Comparison of ENCODE assay signal across 15 cellular contexts in the genomic region with DNA sequence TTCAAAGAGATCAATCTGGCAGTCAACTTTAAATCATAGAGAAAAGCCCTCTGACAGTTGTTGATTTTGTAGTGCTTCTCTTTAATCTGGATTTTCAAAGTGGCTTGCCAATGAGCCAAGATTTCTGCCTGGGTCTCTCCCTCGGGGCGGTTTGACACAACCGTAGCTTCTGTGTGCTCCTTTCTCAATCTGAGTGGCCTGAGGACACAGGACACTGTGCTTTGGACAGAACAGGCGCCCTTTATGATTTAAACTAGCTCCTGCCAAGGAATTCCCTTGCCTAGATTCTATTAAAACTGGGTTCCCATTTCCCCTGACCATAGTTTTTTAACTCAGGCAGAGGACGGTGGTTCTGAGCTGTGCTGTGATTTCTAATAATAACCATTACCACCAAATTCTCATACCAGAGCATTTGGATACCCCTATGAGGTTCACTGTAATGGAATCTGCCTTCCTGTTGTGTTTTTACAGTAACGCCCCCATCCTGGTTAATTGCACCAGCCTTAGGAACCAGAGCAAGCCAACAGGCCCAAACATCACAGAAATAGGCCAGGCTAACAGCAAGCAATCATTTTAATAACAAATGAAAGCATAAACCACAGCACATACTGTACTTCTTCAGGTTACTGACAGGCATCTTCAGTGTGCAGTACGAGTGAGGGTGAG. TPM values are rescaled to one million over a fixed set of nuclear protein-coding genes. Genes with fewer than 3 reads are reported as not detected.
DNase-seq lines count a peak whose midpoint lies in the region; ATAC-seq, FAIRE-seq and TF ChIP-seq lines count a peak whose summit lies in the region.
"Had no signal": no experiment of that assay in that cellular context is flagged by ENCODE, and none has a peak within 500 bp of the region (broad histone marks: within the 10 kb centered on the region; RNA-seq: fewer than 3 reads in every experiment).

No MANE protein-coding gene starts in this region.

- H4K5ac ChIP-seq in H1 (ENCODE audit: insufficient read length, low read depth, low read length) = no peak overlapping the region

- no peak for TF ChIP-seq RAD21 in H1 (IDR thresholded peaks at IDR 0.05 in 1 of 2, conservative IDR thresholded peaks at IDR 0.05 in 1 of 2; ENCODE audit: low read depth in 2 of 2, low read length in 2 of 2)

- no peak overlapping the region for H2AK5ac ChIP-seq in H1 (ENCODE audit: low read depth, low read length)

- no peak overlapping the region for H2BK20ac ChIP-seq in H1 (ENCODE audit: low read length)

- POLR2A ChIA-PET in MCF 10A (lab: Yijun Ruan, JAX) (interaction anchor here (0.5 to 4.5 kb wide), 6 partner anchors 10 to 951 kb away, joined by 3 to 29 read pairs (median 4); no protein-coding TSS in a partner anchor), H1 (lab: Charles Lee; ENCODE audit: partially characterized antibody) (interaction anchor here (1.5 to 1.6 kb wide), 2 partner anchors 8 to 24 kb away, joined by 3 to 4 read pairs; no protein-coding TSS in a partner anchor), WTC11 (lab: Charles Lee) (no interaction called here)

- DNase-seq in MCF 10A (ENCODE audit: unreplicated experiment) = no peak
- DNase-seq in mammary epithelial cell = no peak
- DNase-seq in H1 (ENCODE audit: low read depth in 1 of 2, low spot score in 2 of 2) = no peak
- DNase-seq in nephron progenitor cell = no peak
- DNase-seq in uterus = no peak
- no peak for DNase-seq in NCI-H1417 treated with DMSO at 0.1 percent for 48 hours (lab: John Stamatoyannopoulos, UW)
- no peak for DNase-seq in NCI-H510A treated with DMSO at 0.1 percent for 48 hours (lab: John Stamatoyannopoulos, UW)
- DNase-seq in WTC11 (ENCODE audit: low spot score) = no peak
- DNase-seq: activated CD8-positive, alpha-beta memory T cell treated with anti-CD3 and anti-CD28 coated beads, Interleukin-2, amount 50 U/mL, for 48 hours; amygdala; Karpas-422; NCI-H2171 had no signal

- dilution Hi-C loops in mammary epithelial cell (cut with HindIII; ENCODE audit: low sequenced_read_pairs) = loop anchor here (5.0 kb wide), 1 partner anchor 37 kb away; no protein-coding TSS in a partner anchor

- H2AFZ ChIP-seq in mammary epithelial cell (ENCODE audit: low read depth, low read length) = no peak overlapping the region
- H2AFZ ChIP-seq in H1 (ENCODE audit: low read length) = no peak overlapping the region

- H2BK12ac ChIP-seq in H1 (ENCODE audit: low read depth, low read length) = 0 out of 2 replicates have a peak overlapping the region, but pooled peaks have one; percentile 7

- no peaks in the 10 kb centered on the region for H3K27me3 Mint-ChIP-seq in MCF 10A (ENCODE audit: insufficient read depth, unreplicated experiment)
- peaks cover 8% of the 10 kb centered on the region for H3K27me3 Mint-ChIP-seq in nephron progenitor cell (ENCODE audit: low read depth, poor library complexity)
- peaks cover 86% of the 10 kb centered on the region for H3K27me3 Mint-ChIP-seq in WTC11 (ENCODE audit: low read depth)

- H3K9ac ChIP-seq in mammary epithelial cell (ENCODE audit: insufficient read depth, low read length) (no peak overlapping the region), H1 (replicated peaks in 1 of 4; ENCODE audit: extremely low read depth in 1 of 4, low read depth in 3 of 4, low read length in 3 of 4) (no peak overlapping the region)

- no peak for ATAC-seq in WTC11
- ATAC-seq: Panc1; stimulated activated effector memory CD8-positive, alpha-beta T cell treated with anti-CD3 and anti-CD28 coated beads, Interleukin-12 subunit alpha, Interleukin-12 subunit beta, amount 100 ng/mL, for 72 hours had no signal

- H3K23me2 ChIP-seq in H1 (ENCODE audit: low read depth, low read length) = peaks cover 11% of the 10 kb centered on the region; the same call in 1 of the 2 replicates

- H3K27me3 ChIP-seq in mammary epithelial cell (ENCODE audit: insufficient read depth, low read length) (no peaks in the 10 kb centered on the region), H1 (replicated peaks in 1 of 4; ENCODE audit: control insufficient read depth in 3 of 4, extremely low read depth in 1 of 4, insufficient read depth in 3 of 4, low read length in 3 of 4) (peaks cover 60 to 92% (median 88%) of the 10 kb centered on the region in 4 experiments), uterus (no peaks in the 10 kb centered on the region)

- 75% methylated on average over 7 of the region's 7 CpGs for WGBS in mammary epithelial cell (ENCODE audit: low coverage, missing lambda C conversion rate)
- WGBS in H1 (ENCODE audit: extremely low coverage in 1 of 2, insufficient coverage in 1 of 2, insufficient read length in 1 of 2, insufficient replicate concordance in 2 of 2, low coverage in 1 of 2, low lambda C conversion rate in 2 of 2, missing lambda C conversion rate in 1 of 2), 2 experiments = 66% methylated on average over 7 of the region's 7 CpGs; no CpG with 5 or more reads in 1 of the 2 experiments

- H3K79me1 ChIP-seq in H1 (ENCODE audit: low read depth, low read length) = no peaks in the 10 kb centered on the region; the same call in 1 of the 2 replicates

- no peak overlapping the region for H3K18ac ChIP-seq in H1 (ENCODE audit: extremely low read depth, low read length)

- H3K4me1 Mint-ChIP-seq in MCF 10A (ENCODE audit: insufficient read depth, unreplicated experiment) (peaks cover 56% of the 10 kb centered on the region), nephron progenitor cell (peaks cover 86% of the 10 kb centered on the region), WTC11 (peaks cover 87% of the 10 kb centered on the region)
- H3K4me1 Mint-ChIP-seq: stimulated activated effector memory CD8-positive, alpha-beta T cell treated with anti-CD3 and anti-CD28 coated beads, Interleukin-12 subunit alpha, Interleukin-12 subunit beta, amount 100 ng/mL, for 72 hours had no signal

- no peak overlapping the region for H3K56ac ChIP-seq in H1 (replicated peaks; ENCODE audit: insufficient read length, low read depth, low read length)

- no peak overlapping the region for H4K8ac ChIP-seq in H1 (ENCODE audit: extremely low read depth, insufficient read depth, low read length)

- CTCF ChIA-PET in MCF 10A (lab: Yijun Ruan, JAX) = interaction anchor here (1.2 to 3.5 kb wide), 3 partner anchors 18 to 211 kb away, joined by 3 to 10 read pairs (median 3); no protein-coding TSS in a partner anchor
- CTCF ChIA-PET in mammary epithelial cell (lab: Charles Lee; ENCODE audit: low non-redundant PET) = no interaction called here
- CTCF ChIA-PET in H1 (lab: Charles Lee; ENCODE audit: partially characterized antibody) = interaction anchor here (1.0 to 3.9 kb wide), 4 partner anchors 12 to 211 kb away, joined by 4 to 15 read pairs (median 6); no protein-coding TSS in a partner anchor
- CTCF ChIA-PET in WTC11 (lab: Charles Lee) = interaction anchor here (1.6 to 2.6 kb wide), 3 partner anchors 11 to 212 kb away, joined by 4 to 8 read pairs (median 4); no protein-coding TSS in a partner anchor

- intact Hi-C loops in MCF 10A (cut with micrococcal nuclease) (no loop called here), mammary epithelial cell (cut with micrococcal nuclease) (no loop called here), uterus (cut with DNase I; ENCODE audit: low total_unique reads) (no loop called here)

- H2BK120ac ChIP-seq in H1 (replicated peaks; ENCODE audit: low read depth, low read length) = no peak overlapping the region

- H3K9me3 ChIP-seq in mammary epithelial cell (replicated peaks; ENCODE audit: insufficient read depth, low read length) = no peaks in the 10 kb centered on the region
- peaks cover 0 to 3% of the 10 kb centered on the region in 2 experiments; a peak in 1 of 4 replicates for H3K9me3 ChIP-seq in H1 (ENCODE audit: insufficient read depth in 2 of 2, low read depth in 1 of 2, low read length in 1 of 2)
- no peaks in the 10 kb centered on the region for H3K9me3 ChIP-seq in uterus

- no peak overlapping the region for H2BK5ac ChIP-seq in H1 (ENCODE audit: low read depth, low read length)

- no peak overlapping the region for H3K4ac ChIP-seq in H1 (replicated peaks; ENCODE audit: insufficient read length, low read depth, low read length)

- in situ Hi-C loops in mammary epithelial cell (cut with MboI; ENCODE audit: low sequenced_read_pairs in 2 of 2) = no loop called here

- H4K20me1 ChIP-seq in mammary epithelial cell (ENCODE audit: insufficient read depth, low read length) (no peaks in the 10 kb centered on the region), H1 (replicated peaks in 1 of 2; ENCODE audit: control insufficient read depth in 1 of 2, insufficient read depth in 2 of 2, low read length in 2 of 2) (peaks cover 10 to 11% of the 10 kb centered on the region in 2 experiments)

- H3K4me3 Mint-ChIP-seq in MCF 10A (ENCODE audit: unreplicated experiment) (no peak overlapping the region), nephron progenitor cell (peak overlapping the region; percentile 10), WTC11 (no peak overlapping the region)
- H3K4me3 Mint-ChIP-seq: stimulated activated effector memory CD8-positive, alpha-beta T cell treated with anti-CD3 and anti-CD28 coated beads, Interleukin-12 subunit alpha, Interleukin-12 subunit beta, amount 100 ng/mL, for 72 hours had no signal

- TF ChIP-seq CTCF in MCF 10A (IDR thresholded peaks at IDR 0.05; ENCODE audit: unreplicated experiment) = no peak
- no peak for TF ChIP-seq CTCF in mammary epithelial cell (conservative IDR thresholded peaks at IDR 0.05 in 1 of 2, IDR thresholded peaks at IDR 0.05 in 1 of 2; ENCODE audit: extremely low read depth in 1 of 2, insufficient read depth in 1 of 2, low read depth in 1 of 2, low read length in 2 of 2)
- TF ChIP-seq CTCF in H1 (IDR thresholded peaks at IDR 0.05; ENCODE audit: control extremely low read depth in 1 of 3, insufficient read depth in 1 of 3, low read depth in 1 of 3, low read length in 3 of 3) = no peak
- no peak for TF ChIP-seq CTCF in nephron progenitor cell (IDR thresholded peaks at IDR 0.05)
- no peak for TF ChIP-seq CTCF in uterus (IDR thresholded peaks at IDR 0.05)
- TF ChIP-seq CTCF in WTC11 (IDR thresholded peaks at IDR 0.05) = no peak

- H3K36me3 Mint-ChIP-seq in MCF 10A (ENCODE audit: insufficient read depth, unreplicated experiment) (peaks cover 4% of the 10 kb centered on the region), nephron progenitor cell (ENCODE audit: low read depth) (no peaks in the 10 kb centered on the region), WTC11 (peaks cover 10% of the 10 kb centered on the region)
- H3K36me3 Mint-ChIP-seq: stimulated activated effector memory CD8-positive, alpha-beta T cell treated with anti-CD3 and anti-CD28 coated beads, Interleukin-12 subunit alpha, Interleukin-12 subunit beta, amount 100 ng/mL, for 72 hours had no signal

- H3K27ac ChIP-seq in mammary epithelial cell (ENCODE audit: insufficient read depth, low read depth, low read length) (no peak overlapping the region), H1 (ENCODE audit: low read depth, low read length) (no peak overlapping the region), uterus (peak overlapping the region; percentile 63 to 99)

- H3K4me3 ChIP-seq in mammary epithelial cell (replicated peaks in 1 of 3; ENCODE audit: insufficient read depth in 1 of 3, low read depth in 2 of 3, low read length in 3 of 3) (no peak overlapping the region), H1 (ENCODE audit: extremely low read depth in 1 of 4, insufficient read depth in 2 of 4, low read depth in 3 of 4, low read length in 4 of 4) (no peak overlapping the region), uterus (no peak overlapping the region)

- FAIRE-seq in H1 (lab: Jason Lieb, UNC) = no peak
- FAIRE-seq: endothelial cell of umbilical vein had no signal

- no peaks in the 10 kb centered on the region for H3K36me3 ChIP-seq in mammary epithelial cell (ENCODE audit: insufficient read depth, low read length)
- no peaks in the 10 kb centered on the region for H3K36me3 ChIP-seq in H1 (ENCODE audit: control insufficient read depth in 2 of 4, insufficient read depth in 4 of 4, low read length in 3 of 4)
- H3K36me3 ChIP-seq in uterus = no peaks in the 10 kb centered on the region

- H3K79me2 ChIP-seq in mammary epithelial cell (ENCODE audit: insufficient read depth, low read length) = peaks cover 90% of the 10 kb centered on the region
- H3K79me2 ChIP-seq in H1 (ENCODE audit: control insufficient read depth in 1 of 2, insufficient read depth in 2 of 2, low read length in 2 of 2) = no peaks in the 10 kb centered on the region

- no peak for TF ChIP-seq EP300 in H1 (IDR thresholded peaks at IDR 0.05; ENCODE audit: borderline replicate concordance in 1 of 2, low read depth in 2 of 2, low read length in 2 of 2)

- peaks cover 25% of the 10 kb centered on the region for H3K4me1 ChIP-seq in mammary epithelial cell (ENCODE audit: insufficient read depth, low read length)
- peaks cover 20 to 47% (median 35%) of the 10 kb centered on the region in 4 experiments for H3K4me1 ChIP-seq in H1 (replicated peaks in 1 of 4; ENCODE audit: control insufficient read depth in 3 of 4, insufficient read depth in 4 of 4, low read length in 3 of 4)
- H3K4me1 ChIP-seq in uterus = peaks cover 3 to 12% of the 10 kb centered on the region in 2 donors

- H4K91ac ChIP-seq in H1 (replicated peaks; ENCODE audit: insufficient read length, low read length) = no peak overlapping the region

- BruUV-seq in MCF 10A (replicated peaks; lab: Mats Ljungman, UMichigan) = no TSS peak
- BruUV-seq in mammary epithelial cell (replicated peaks; lab: Mats Ljungman, UMichigan) = no TSS peak

- H3K27ac Mint-ChIP-seq in MCF 10A (ENCODE audit: low read depth, unreplicated experiment) = peak overlapping the region; percentile 5
- H3K27ac Mint-ChIP-seq in nephron progenitor cell = peak overlapping the region; percentile 55
- H3K27ac Mint-ChIP-seq in WTC11 = no peak overlapping the region
- H3K27ac Mint-ChIP-seq: stimulated activated effector memory CD8-positive, alpha-beta T cell treated with anti-CD3 and anti-CD28 coated beads, Interleukin-12 subunit alpha, Interleukin-12 subunit beta, amount 100 ng/mL, for 72 hours had no signal

- H3K4me2 ChIP-seq in mammary epithelial cell (ENCODE audit: insufficient read depth, low read depth, low read length) = no peak overlapping the region
- H3K4me2 ChIP-seq in H1 (ENCODE audit: insufficient read depth in 1 of 2, low read depth in 2 of 2, low read length in 2 of 2) = peak overlapping the region in 1 of 2 experiments; percentile 13; a peak in 1 of 4 replicates

- no peaks in the 10 kb centered on the region for H3K9me3 Mint-ChIP-seq in MCF 10A (ENCODE audit: unreplicated experiment)
- no peaks in the 10 kb centered on the region for H3K9me3 Mint-ChIP-seq in nephron progenitor cell
- H3K9me3 Mint-ChIP-seq in WTC11 = peaks cover 9% of the 10 kb centered on the region; the same call in 1 of the 2 replicates
- H3K9me3 Mint-ChIP-seq: stimulated activated effector memory CD8-positive, alpha-beta T cell treated with anti-CD3 and anti-CD28 coated beads, Interleukin-12 subunit alpha, Interleukin-12 subunit beta, amount 100 ng/mL, for 72 hours had no signal

- no peak overlapping the region for H3K23ac ChIP-seq in H1 (ENCODE audit: insufficient read length)

- H2BK15ac ChIP-seq in H1 (ENCODE audit: low read length) = no peak overlapping the region

- H3K14ac ChIP-seq in H1 (ENCODE audit: insufficient read length) = no peak overlapping the region

- no peak for TF ChIP-seq POLR2A in H1 (IDR thresholded peaks at IDR 0.05; ENCODE audit: control extremely low read depth in 1 of 2, low read depth in 2 of 2, low read length in 2 of 2)
- no peak for TF ChIP-seq POLR2A in uterus (IDR thresholded peaks at IDR 0.05)

RNA-seq across cellular contexts. Expression of a gene that starts 4.0 kb away (rescaled TPM):
- total RNA-seq in MCF 10A (2022) (21.1 and 27.4 TPM in 2 replicates), mammary epithelial cell (10 to 100 TPM in 1 of 2 donors, 1 to 10 TPM in 1; 6.7 to 11.3 TPM), uterus (10 to 100 TPM in 3 of 4 donors, 1 to 10 TPM in 1; 9.1 to 34.0 (median 12.0) TPM), WTC11 (2021) (2.7 to 5.7 TPM (median 3.1 TPM) in 3 replicates)
- polyA plus RNA-seq in mammary epithelial cell (1.5 TPM), H1 (2011; rRNA removed) (0.08 and 0.11 TPM in 2 replicates)
- polyA minus RNA-seq in mammary epithelial cell = 11.4 TPM
- 0.90 and 0.99 TPM in 2 replicates for total RNA-seq in H1 (2021; fragmentation: NEBNext Ultra II Directional; extraction: Animal tissue kit (Norgen Biotek cat#: 25700))
- polyA plus RNA-seq in H1 (2011; cell fraction: cytosol; rRNA removed) = 0.09 TPM
- 0.27 TPM for polyA plus RNA-seq in H1 (2011; cell fraction: nucleus; rRNA removed)
- polyA plus RNA-seq in H1 (2012, experiment 1 of 2) = 0.71 to 1.2 TPM (median 1.0 TPM) in 4 replicates
- polyA plus RNA-seq in H1 (2012, experiment 2 of 2) = 0.04 TPM
- 0.30 TPM for polyA plus RNA-seq in H1 (2013, experiment 1 of 2)
- polyA plus RNA-seq in H1 (2013, experiment 2 of 2) = 0.26 TPM
- 0.41 and 0.57 TPM in 2 replicates for polyA minus RNA-seq in H1 (2011; rRNA and poly(A)+ RNA removed)
- polyA minus RNA-seq in H1 (2011; cell fraction: cytosol; rRNA and poly(A)+ RNA removed) = 0.44 TPM
- polyA minus RNA-seq in H1 (2011; cell fraction: nucleus; rRNA and poly(A)+ RNA removed) = 0.90 TPM

Comparison
In these comparisons a context has a peak if more than half of its experiments do, and no peak if none do; other contexts are left out.
1. H3K27ac ChIP-seq: peak in uterus (2 of 2); none in mammary epithelial cell (single experiment) and H1 (single experiment).